In genomic region chr11:77148963-77149715, GRCh38 we compare ENCODE assay signal across 31 cellular contexts. TPM values are rescaled to one million over a fixed set of nuclear protein-coding genes. Genes with fewer than 3 reads are reported as not detected.
"Had no signal": no experiment of that assay in that cellular context is flagged by ENCODE, and none has a peak within 500 bp of the region (broad histone marks: within the 10 kb centered on the region; RNA-seq: fewer than 3 reads in every experiment).

No MANE protein-coding gene starts in this region.

- H3K27ac ChIP-seq: ascending aorta, cardiac muscle cell, SJSA1 had no signal

- H3K4me1 ChIP-seq: SJSA1 had no signal

- H3K4me3 Mint-ChIP-seq: activated CD4-positive, alpha-beta T cell treated with anti-CD3 and anti-CD28 coated beads for 36 hours; activated naive CD4-positive, alpha-beta T cell treated with anti-CD3 and anti-CD28 coated beads, Interleukin-2, amount 10 ng/mL, durations not matched to agents 7 days and 5 days; activated T-cell treated with anti-CD3 and anti-CD28 coated beads, Interleukin-2, amount 50 U/mL, for 4 hours; activated T-helper 1 cell treated with anti-CD3 and anti-CD28 coated beads, Interleukin-12 subunit alpha, Interleukin-12 subunit beta, Interleukin-2, Interleukin-4 antibody, amounts not matched to agents 30 ng/mL and 10 ng/mL and 1 ng/mL, durations not matched to agents 14 hours and 24 hours and 36 hours had no signal

- ATAC-seq: activated CD4-positive, alpha-beta T cell treated with anti-CD3 and anti-CD28 coated beads for 36 hours; activated CD4-positive, CD25-positive, alpha-beta regulatory T cell treated with anti-CD3 and anti-CD28 coated beads, Interleukin-2, amount 50 U/mL, for 24 hours; activated T-cell treated with anti-CD3 and anti-CD28 coated beads, Interleukin-2, amount 50 U/mL, for 4 hours had no signal

- DNase-seq: activated CD4-positive, alpha-beta memory T cell treated with anti-CD3 and anti-CD28 coated beads for 36 hours; activated CD4-positive, alpha-beta T cell treated with anti-CD3 and anti-CD28 coated beads for 36 hours; activated CD4-positive, alpha-beta T cell treated with anti-CD3 and anti-CD28 coated beads, Interleukin-2, amount 50 U/mL, for 1 hour; activated CD8-positive, alpha-beta memory T cell treated with anti-CD3 and anti-CD28 coated beads, Interleukin-2, amount 50 U/mL, for 4 hours; activated effector memory CD4-positive, alpha-beta T cell treated with Interleukin-2 at 50 U/mL for 16 hours; activated naive CD4-positive, alpha-beta T cell treated with anti-CD3 and anti-CD28 coated beads, Interleukin-2, amount 10 ng/mL, durations not matched to agents 7 days and 5 days; activated T-cell treated with anti-CD3 and anti-CD28 coated beads for 4 hours; activated T-cell treated with anti-CD3 and anti-CD28 coated beads, Interleukin-2, amount 50 U/mL, for 4 hours; amygdala; NCI-H1417; NCI-H146; NCI-H187; NCI-H2029 treated with DMSO at 0.1 percent for 48 hours; NCI-H2107; NCI-H2171 treated with DMSO at 0.1 percent for 48 hours; NCI-H2227 treated with DMSO at 0.1 percent for 48 hours; NCI-H446; NCI-H524; SHP77 treated with DMSO at 0.1 percent for 48 hours; SK-N-SH; T1000 had no signal

- H3K27me3 ChIP-seq: ascending aorta, SJSA1 had no signal

- H3K4me2 ChIP-seq: SK-N-SH had no signal

- H3K36me3 ChIP-seq: ascending aorta, cardiac muscle cell, SJSA1 had no signal

- H3K36me3 Mint-ChIP-seq: activated CD4-positive, alpha-beta memory T cell treated with anti-CD3 and anti-CD28 coated beads for 36 hours; activated naive CD4-positive, alpha-beta T cell treated with anti-CD3 and anti-CD28 coated beads, Interleukin-2, amount 10 ng/mL, durations not matched to agents 7 days and 5 days; activated naive CD8-positive, alpha-beta T cell had no signal

- H3K9me3 Mint-ChIP-seq: activated CD4-positive, alpha-beta memory T cell treated with anti-CD3 and anti-CD28 coated beads for 36 hours; activated naive CD4-positive, alpha-beta T cell treated with anti-CD3 and anti-CD28 coated beads, Interleukin-2, amount 10 ng/mL, durations not matched to agents 7 days and 5 days; activated T-cell treated with anti-CD3 and anti-CD28 coated beads, Interleukin-2, amount 50 U/mL, for 4 hours; activated T-helper 1 cell treated with anti-CD3 and anti-CD28 coated beads, Interleukin-12 subunit alpha, Interleukin-12 subunit beta, Interleukin-2, Interleukin-4 antibody, amounts not matched to agents 30 ng/mL and 10 ng/mL and 1 ng/mL, durations not matched to agents 14 hours and 24 hours and 36 hours; T-helper 1 cell treated with Interleukin-12 subunit alpha and Interleukin-12 subunit beta and Interleukin-4 antibody, amounts not matched to agents 30 μg/mL and 1 μg/mL, for 36 hours had no signal

- H3K27ac Mint-ChIP-seq: activated CD4-positive, alpha-beta memory T cell treated with anti-CD3 and anti-CD28 coated beads for 36 hours; activated naive CD4-positive, alpha-beta T cell treated with anti-CD3 and anti-CD28 coated beads, Interleukin-2, amount 10 ng/mL, durations not matched to agents 7 days and 5 days; activated naive CD8-positive, alpha-beta T cell; activated T-helper 1 cell treated with anti-CD3 and anti-CD28 coated beads, Interleukin-12 subunit alpha, Interleukin-12 subunit beta, Interleukin-2, Interleukin-4 antibody, amounts not matched to agents 30 ng/mL and 10 ng/mL and 1 ng/mL, durations not matched to agents 14 hours and 24 hours and 36 hours; T-helper 1 cell treated with Interleukin-12 subunit alpha and Interleukin-12 subunit beta and Interleukin-4 antibody, amounts not matched to agents 30 μg/mL and 1 μg/mL, for 36 hours had no signal

- H3K9me3 ChIP-seq: ascending aorta, SJSA1, SK-N-SH had no signal

- H3K27me3 Mint-ChIP-seq: activated naive CD8-positive, alpha-beta T cell had no signal

- H3K9me2 ChIP-seq: SK-N-SH had no signal

- H3K4me3 ChIP-seq: ascending aorta, cardiac muscle cell, SJSA1 had no signal

RNA-seq across cellular contexts. Expression of gene MYO7A, which starts 21.1 kb away (rescaled TPM):
- total RNA-seq: M059J, SJSA1 had no signal

RNA-seq across cellular contexts. Expression of gene OMP, which starts 46.5 kb away (rescaled TPM):
- total RNA-seq: activated CD4-positive, alpha-beta memory T cell treated with anti-CD3 and anti-CD28 coated beads for 36 hours; activated CD4-positive, alpha-beta T cell treated with anti-CD3 and anti-CD28 coated beads for 36 hours; activated T-cell treated with anti-CD3 and anti-CD28 coated beads, Interleukin-2, amount 50 U/mL, for 4 hours; activated T-helper 1 cell treated with anti-CD3 and anti-CD28 coated beads, Interleukin-12 subunit alpha, Interleukin-12 subunit beta, Interleukin-2, Interleukin-4 antibody, amounts not matched to agents 30 ng/mL and 10 ng/mL and 1 ng/mL, durations not matched to agents 14 hours and 24 hours and 36 hours; ascending aorta; cardiac muscle cell; M059J; RPMI7951; SJSA1 had no signal
- polyA plus RNA-seq: adipose tissue, cardiac muscle cell had no signal
